1 cellular context compared by ENCODE assay signal in genomic region chr3:52845157-52845556, GRCh38.
TF ChIP-seq lines count a peak whose summit lies in the region.

No MANE protein-coding gene starts in this region.

TF ChIP-seq in HepG2, 621 proteins besides CTCF, POLR2A, EP300 and RAD21 (continued from another document and continues in another):
- TF ChIP-seq ZBTB43 (CRISPR knock-in tag; conservative IDR thresholded peaks at IDR 0.05) (no peak), ZNF777 (CRISPR knock-in tag; IDR thresholded peaks at IDR 0.05) (no peak), ETV6 (CRISPR knock-in tag; conservative IDR thresholded peaks at IDR 0.05) (no peak), THRA (CRISPR knock-in tag; IDR thresholded peaks at IDR 0.05; ENCODE audit: borderline replicate concordance) (no peak), ZNF142 (CRISPR knock-in tag; IDR thresholded peaks at IDR 0.05) (no peak), ZNF7 (CRISPR knock-in tag; IDR thresholded peaks at IDR 0.05) (no peak), DNMT1 (CRISPR knock-in tag; IDR thresholded peaks at IDR 0.05) (no peak), BORCS8-MEF2B (CRISPR knock-in tag; IDR thresholded peaks at IDR 0.05) (no peak), ZNF737 (CRISPR knock-in tag; IDR thresholded peaks at IDR 0.05; ENCODE audit: borderline replicate concordance) (no peak), JDP2 (CRISPR knock-in tag; IDR thresholded peaks at IDR 0.05; ENCODE audit: borderline replicate concordance) (no peak), AKNA (CRISPR knock-in tag; IDR thresholded peaks at IDR 0.05; ENCODE audit: borderline replicate concordance) (no peak), NR3C1 (CRISPR knock-in tag; IDR thresholded peaks at IDR 0.05) (no peak), ZSCAN29 (CRISPR knock-in tag; conservative IDR thresholded peaks at IDR 0.05) (no peak), ZNF501 (CRISPR knock-in tag; IDR thresholded peaks at IDR 0.05) (0 out of 2 replicates have a peak, but pooled peaks have one; percentile 21), STAG1 (CRISPR knock-in tag; IDR thresholded peaks at IDR 0.05) (0 out of 2 replicates have a peak, but pooled peaks have one; percentile 6), ZNF33A (CRISPR knock-in tag; IDR thresholded peaks at IDR 0.05; ENCODE audit: borderline replicate concordance) (no peak), ZNF136 (CRISPR knock-in tag; IDR thresholded peaks at IDR 0.05; ENCODE audit: low read depth) (no peak), ZNF556 (CRISPR knock-in tag; IDR thresholded peaks at IDR 0.05; ENCODE audit: borderline replicate concordance) (no peak), HES4 (CRISPR knock-in tag; IDR thresholded peaks at IDR 0.05; ENCODE audit: borderline replicate concordance) (no peak), RXRA (CRISPR knock-in tag; IDR thresholded peaks at IDR 0.05) (no peak), HDAC2 (CRISPR knock-in tag; IDR thresholded peaks at IDR 0.05) (peak; percentile 64), ZNF652 (CRISPR knock-in tag; IDR thresholded peaks at IDR 0.05; ENCODE audit: borderline replicate concordance, low read depth) (no peak), NCOA2 (CRISPR knock-in tag; IDR thresholded peaks at IDR 0.05) (0 out of 2 replicates have a peak, but pooled peaks have one; percentile 31), U2AF2 (IDR thresholded peaks at IDR 0.05; ENCODE audit: low read depth, low read length) (no peak), ZFX (CRISPR knock-in tag; IDR thresholded peaks at IDR 0.05; ENCODE audit: low read depth) (no peak), ZSCAN9 (CRISPR knock-in tag; IDR thresholded peaks at IDR 0.05; ENCODE audit: borderline replicate concordance) (no peak), TARDBP (CRISPR knock-in tag; IDR thresholded peaks at IDR 0.05) (no peak), ZNF607 (CRISPR knock-in tag; IDR thresholded peaks at IDR 0.05; ENCODE audit: borderline replicate concordance) (no peak), ZNF674 (CRISPR knock-in tag; IDR thresholded peaks at IDR 0.05; ENCODE audit: low read depth) (no peak), ZNF619 (CRISPR knock-in tag; IDR thresholded peaks at IDR 0.05) (no peak)
- TF ChIP-seq, protein P1, sequence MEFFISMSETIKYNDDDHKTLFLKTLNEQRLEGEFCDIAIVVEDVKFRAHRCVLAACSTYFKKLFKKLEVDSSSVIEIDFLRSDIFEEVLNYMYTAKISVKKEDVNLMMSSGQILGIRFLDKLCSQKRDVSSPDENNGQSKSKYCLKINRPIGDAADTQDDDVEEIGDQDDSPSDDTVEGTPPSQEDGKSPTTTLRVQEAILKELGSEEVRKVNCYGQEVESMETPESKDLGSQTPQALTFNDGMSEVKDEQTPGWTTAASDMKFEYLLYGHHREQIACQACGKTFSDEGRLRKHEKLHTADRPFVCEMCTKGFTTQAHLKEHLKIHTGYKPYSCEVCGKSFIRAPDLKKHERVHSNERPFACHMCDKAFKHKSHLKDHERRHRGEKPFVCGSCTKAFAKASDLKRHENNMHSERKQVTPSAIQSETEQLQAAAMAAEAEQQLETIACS (CRISPR knock-in tag; IDR thresholded peaks at IDR 0.05): no peak
- TF ChIP-seq, protein P2, sequence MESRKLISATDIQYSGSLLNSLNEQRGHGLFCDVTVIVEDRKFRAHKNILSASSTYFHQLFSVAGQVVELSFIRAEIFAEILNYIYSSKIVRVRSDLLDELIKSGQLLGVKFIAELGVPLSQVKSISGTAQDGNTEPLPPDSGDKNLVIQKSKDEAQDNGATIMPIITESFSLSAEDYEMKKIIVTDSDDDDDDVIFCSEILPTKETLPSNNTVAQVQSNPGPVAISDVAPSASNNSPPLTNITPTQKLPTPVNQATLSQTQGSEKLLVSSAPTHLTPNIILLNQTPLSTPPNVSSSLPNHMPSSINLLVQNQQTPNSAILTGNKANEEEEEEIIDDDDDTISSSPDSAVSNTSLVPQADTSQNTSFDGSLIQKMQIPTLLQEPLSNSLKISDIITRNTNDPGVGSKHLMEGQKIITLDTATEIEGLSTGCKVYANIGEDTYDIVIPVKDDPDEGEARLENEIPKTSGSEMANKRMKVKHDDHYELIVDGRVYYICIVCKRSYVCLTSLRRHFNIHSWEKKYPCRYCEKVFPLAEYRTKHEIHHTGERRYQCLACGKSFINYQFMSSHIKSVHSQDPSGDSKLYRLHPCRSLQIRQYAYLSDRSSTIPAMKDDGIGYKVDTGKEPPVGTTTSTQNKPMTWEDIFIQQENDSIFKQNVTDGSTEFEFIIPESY (CRISPR knock-in tag; IDR thresholded peaks at IDR 0.05): no peak
- TF ChIP-seq, protein P3, sequence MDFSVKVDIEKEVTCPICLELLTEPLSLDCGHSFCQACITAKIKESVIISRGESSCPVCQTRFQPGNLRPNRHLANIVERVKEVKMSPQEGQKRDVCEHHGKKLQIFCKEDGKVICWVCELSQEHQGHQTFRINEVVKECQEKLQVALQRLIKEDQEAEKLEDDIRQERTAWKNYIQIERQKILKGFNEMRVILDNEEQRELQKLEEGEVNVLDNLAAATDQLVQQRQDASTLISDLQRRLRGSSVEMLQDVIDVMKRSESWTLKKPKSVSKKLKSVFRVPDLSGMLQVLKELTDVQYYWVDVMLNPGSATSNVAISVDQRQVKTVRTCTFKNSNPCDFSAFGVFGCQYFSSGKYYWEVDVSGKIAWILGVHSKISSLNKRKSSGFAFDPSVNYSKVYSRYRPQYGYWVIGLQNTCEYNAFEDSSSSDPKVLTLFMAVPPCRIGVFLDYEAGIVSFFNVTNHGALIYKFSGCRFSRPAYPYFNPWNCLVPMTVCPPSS (IDR thresholded peaks at IDR 0.05): no peak
- TF ChIP-seq, protein P4, sequence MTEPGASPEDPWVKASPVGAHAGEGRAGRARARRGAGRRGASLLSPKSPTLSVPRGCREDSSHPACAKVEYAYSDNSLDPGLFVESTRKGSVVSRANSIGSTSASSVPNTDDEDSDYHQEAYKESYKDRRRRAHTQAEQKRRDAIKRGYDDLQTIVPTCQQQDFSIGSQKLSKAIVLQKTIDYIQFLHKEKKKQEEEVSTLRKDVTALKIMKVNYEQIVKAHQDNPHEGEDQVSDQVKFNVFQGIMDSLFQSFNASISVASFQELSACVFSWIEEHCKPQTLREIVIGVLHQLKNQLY (CRISPR knock-in tag; IDR thresholded peaks at IDR 0.05): no peak
